In the genomic region with DNA sequence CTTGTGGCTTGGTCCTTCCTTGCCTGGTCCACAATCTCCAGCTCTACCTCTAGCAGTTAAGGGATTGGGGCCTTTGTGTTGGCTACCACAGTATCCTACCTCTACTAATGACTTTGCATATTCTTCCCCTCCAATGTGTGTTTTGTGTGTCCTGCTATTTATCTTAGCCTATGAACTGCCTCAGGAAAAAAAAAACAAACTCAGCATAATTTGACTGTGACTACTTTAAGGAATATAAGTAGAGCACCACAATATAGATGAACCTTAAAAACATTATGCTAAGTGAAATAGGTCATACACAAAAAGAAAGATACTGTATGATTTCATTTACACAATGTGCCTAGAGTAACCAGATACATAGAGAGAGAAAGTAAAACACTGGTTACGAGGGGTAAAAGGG, we compare ENCODE assay signal across 33 cellular contexts.
"Had no signal": no experiment of that assay in that cellular context is flagged by ENCODE, and none has a peak within 500 bp of the region (broad histone marks: within the 10 kb centered on the region; RNA-seq: fewer than 3 reads in every experiment).

No MANE protein-coding gene starts in this region.

- H3K27me3 Mint-ChIP-seq: progenitor cell of endocrine pancreas, type B pancreatic cell had no signal

- H3K36me3 Mint-ChIP-seq: naive thymus-derived CD8-positive, alpha-beta T cell; natural killer cell treated with Interleukin-12 subunit alpha and Interleukin-12 subunit beta and Interleukin-15 and Interleukin-18, amount 100 ng/mL, for 72 hours; stimulated activated memory B cell treated with anti-CD40 and anti-IgM and Interleukin-4, amounts not matched to agents 10 μg/mL and 1 μg/mL and 100 μg/mL, for 72 hours; type B pancreatic cell had no signal

- H3K4me1 ChIP-seq: parathyroid adenoma, psoas muscle, spleen, suprapubic skin, testis, tibial artery, transverse colon, upper lobe of right lung, uterus had no signal

- H3K4me2 ChIP-seq: smooth muscle cell had no signal

- H3K4me1 Mint-ChIP-seq: naive thymus-derived CD8-positive, alpha-beta T cell; nephron progenitor cell; stimulated activated memory B cell treated with anti-CD40 and anti-IgM and Interleukin-4, amounts not matched to agents 10 μg/mL and 1 μg/mL and 100 μg/mL, for 72 hours; stimulated activated naive CD8-positive, alpha-beta T cell treated with anti-CD3 and anti-CD28 coated beads, Interleukin-15, amount 100 ng/mL, for 72 hours had no signal

- ATAC-seq: naive thymus-derived CD8-positive, alpha-beta T cell; natural killer cell treated with Interleukin-12 subunit alpha and Interleukin-12 subunit beta and Interleukin-15 and Interleukin-18, amount 100 ng/mL, for 72 hours; psoas muscle; right cardiac atrium; sciatic nerve; stimulated activated memory B cell treated with anti-CD40 and anti-IgM and Interleukin-4, amounts not matched to agents 10 μg/mL and 1 μg/mL and 100 μg/mL, for 72 hours; stimulated activated naive CD8-positive, alpha-beta T cell treated with anti-CD3 and anti-CD28 coated beads, Interleukin-15, amount 100 ng/mL, for 72 hours; stimulated activated naive CD8-positive, alpha-beta T cell treated with anti-CD3 and anti-CD28 coated beads, Interleukin-15, Interleukin-2, amounts not matched to agents 100 U/mL and 50 U/mL, for 24 hours; upper lobe of right lung had no signal

- DNase-seq: naive thymus-derived CD8-positive, alpha-beta T cell; nephron progenitor cell; occipital lobe; ovary; posterior cingulate gyrus; psoas muscle; right cardiac atrium; spleen; stimulated activated CD4-positive, alpha-beta T cell treated with anti-CD3 and anti-CD28 coated beads, Interleukin-12 subunit alpha, Interleukin-12 subunit beta, amount 100 ng/mL, for 4 hours; stimulated activated CD4-positive, alpha-beta T cell treated with anti-CD3 and anti-CD28 coated beads, Interleukin-1b, Interleukin-23, amount 100 ng/mL, for 48 hours; stimulated activated CD4-positive, alpha-beta T cell treated with anti-CD3 and anti-CD28 coated beads, Interleukin-4, amount 100 ng/mL, for 1 hour; stimulated activated CD4-positive, alpha-beta T cell treated with anti-CD3 and anti-CD28 coated beads, Interleukin-4, amount 100 ng/mL, for 4 hours; stimulated activated CD8-positive, alpha-beta memory T cell treated with anti-CD3 and anti-CD28 coated beads, Interleukin-4, amount 100 ng/mL, for 48 hours; stimulated activated naive CD4-positive, alpha-beta T cell; stimulated activated naive CD8-positive, alpha-beta T cell treated with anti-CD3 and anti-CD28 coated beads, Interleukin-15, amount 100 ng/mL, for 72 hours; stimulated activated naive CD8-positive, alpha-beta T cell treated with anti-CD3 and anti-CD28 coated beads, Interleukin-15, Interleukin-2, amounts not matched to agents 100 U/mL and 50 U/mL, for 24 hours; substantia nigra; testis; tibial artery; transverse colon; upper lobe of right lung; uterus had no signal

- H3K9me3 ChIP-seq: neutrophil, ovary, psoas muscle, spleen, suprapubic skin, testis, tibial artery, transverse colon, upper lobe of right lung, uterus had no signal

- H3K27me3 ChIP-seq: neutrophil, ovary, suprapubic skin, testis, tibial artery, transverse colon, upper lobe of right lung, uterus had no signal

- H3K36me3 ChIP-seq: neutrophil, ovary, spleen, suprapubic skin, tibial artery, transverse colon, upper lobe of right lung, uterus had no signal

- H3K9ac ChIP-seq: parathyroid adenoma had no signal

- H3K27ac ChIP-seq: neutrophil, ovary, parathyroid adenoma, psoas muscle, skin epidermis, spleen, suprapubic skin, testis, tibial artery, transverse colon, upper lobe of right lung, uterus had no signal

- H3K9me3 Mint-ChIP-seq: naive thymus-derived CD8-positive, alpha-beta T cell; natural killer cell treated with Interleukin-12 subunit alpha and Interleukin-12 subunit beta and Interleukin-15 and Interleukin-18, amount 100 ng/mL, for 72 hours; stimulated activated memory B cell treated with anti-CD40 and anti-IgM and Interleukin-4, amounts not matched to agents 10 μg/mL and 1 μg/mL and 100 μg/mL, for 72 hours; stimulated activated naive CD8-positive, alpha-beta T cell treated with anti-CD3 and anti-CD28 coated beads, Interleukin-15, amount 100 ng/mL, for 72 hours had no signal

- H2AFZ ChIP-seq: parathyroid adenoma had no signal

- H3K4me3 Mint-ChIP-seq: naive thymus-derived CD8-positive, alpha-beta T cell; natural killer cell treated with Interleukin-12 subunit alpha and Interleukin-12 subunit beta and Interleukin-15 and Interleukin-18, amount 100 ng/mL, for 72 hours; nephron progenitor cell; neural crest cell; stimulated activated memory B cell treated with anti-CD40 and anti-IgM and Interleukin-4, amounts not matched to agents 10 μg/mL and 1 μg/mL and 100 μg/mL, for 72 hours; stimulated activated naive CD8-positive, alpha-beta T cell treated with anti-CD3 and anti-CD28 coated beads, Interleukin-15, amount 100 ng/mL, for 72 hours; type B pancreatic cell had no signal

- H3K27ac Mint-ChIP-seq: naive thymus-derived CD8-positive, alpha-beta T cell; natural killer cell treated with Interleukin-12 subunit alpha and Interleukin-12 subunit beta and Interleukin-15 and Interleukin-18, amount 100 ng/mL, for 72 hours; nephron progenitor cell; progenitor cell of endocrine pancreas; stimulated activated memory B cell treated with anti-CD40 and anti-IgM and Interleukin-4, amounts not matched to agents 10 μg/mL and 1 μg/mL and 100 μg/mL, for 72 hours; stimulated activated naive CD8-positive, alpha-beta T cell treated with anti-CD3 and anti-CD28 coated beads, Interleukin-15, amount 100 ng/mL, for 72 hours; type B pancreatic cell had no signal

- H3K4me3 ChIP-seq: ovary, psoas muscle, skin epidermis, smooth muscle cell, spleen, suprapubic skin, testis, tibial artery, transverse colon, upper lobe of right lung, uterus had no signal
